Comparison of ENCODE assay signal across 12 cellular contexts in the genomic region with DNA sequence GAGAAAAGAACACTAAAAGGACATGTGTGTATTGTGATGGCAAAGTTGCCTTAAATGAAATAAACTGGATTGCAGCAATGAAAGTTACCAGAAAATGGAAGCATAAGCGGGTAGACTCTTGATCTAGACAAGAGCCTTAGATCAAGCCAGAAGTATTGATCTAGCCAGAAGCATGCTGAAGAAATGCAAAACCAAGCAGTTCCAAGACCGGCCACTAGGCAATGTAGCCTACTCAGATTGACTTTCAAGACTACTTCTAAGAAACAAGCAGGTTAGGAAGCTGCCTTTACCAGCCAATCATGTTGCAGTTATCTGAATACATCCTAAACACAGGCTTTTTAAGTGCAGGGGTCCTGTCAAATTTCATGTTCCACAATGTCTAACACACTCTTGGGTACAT. TPM values are rescaled to one million over a fixed set of nuclear protein-coding genes. Genes with fewer than 3 reads are reported as not detected.
A peak's percentile ranks its signal among the peaks of the same experiment; 100 is the strongest.
DNase-seq lines count a peak whose midpoint lies in the region; ATAC-seq and TF ChIP-seq lines count a peak whose summit lies in the region.
"Had no signal": no experiment of that assay in that cellular context is flagged by ENCODE, and none has a peak within 500 bp of the region (broad histone marks: within the 10 kb centered on the region; RNA-seq: fewer than 3 reads in every experiment).

No MANE protein-coding gene starts in this region.

- DNase-seq in GM10266 (ENCODE audit: extremely low spot score) (no peak), Karpas-422 (peak; percentile 44), hepatocyte (ENCODE audit: low spot score) (peak; percentile 7), T-helper 17 cell (no peak), ovary (no peak), UCSD-AML1 (lab: John Stamatoyannopoulos, UW; ENCODE audit: unreplicated experiment) (no peak)
- DNase-seq: activated CD4-positive, alpha-beta T cell treated with anti-CD3 and anti-CD28 coated beads for 1 hour; body of pancreas; NCI-H510A treated with DMSO at 0.1 percent for 48 hours; transverse colon had no signal

- H3K27me3 ChIP-seq in Karpas-422 (ENCODE audit: low read length) (no peaks in the 10 kb centered on the region), hepatocyte (no peaks in the 10 kb centered on the region), ovary (no peaks in the 10 kb centered on the region)
- H3K27me3 ChIP-seq: body of pancreas, transverse colon had no signal

- 87% methylated on average over 2 of the region's 2 CpGs for WGBS in hepatocyte (ENCODE audit: low lambda C conversion rate, missing lambda C conversion rate)
- 77 to 88% (median 83%) methylated on average over 2 of the region's 2 CpGs for WGBS in ovary, 3 donors

- intact Hi-C loops in ovary (cut with DNase I), result no loop called here

- H3K79me2 ChIP-seq in Karpas-422 (ENCODE audit: low read length) (no peaks in the 10 kb centered on the region), hepatocyte (no peaks in the 10 kb centered on the region)

- no peak overlapping the region for H3K9ac ChIP-seq in Karpas-422 (ENCODE audit: low read length)

- H3K4me3 Mint-ChIP-seq in T-helper 17 cell, result no peak overlapping the region

- no peaks in the 10 kb centered on the region for H3K4me1 Mint-ChIP-seq in T-helper 17 cell

- H3K27ac ChIP-seq in Karpas-422 (ENCODE audit: low read length) (no peak overlapping the region), hepatocyte (no peak overlapping the region), ovary (no peak overlapping the region)
- H3K27ac ChIP-seq: body of pancreas, transverse colon had no signal

- H3K36me3 Mint-ChIP-seq in T-helper 17 cell (ENCODE audit: low read depth), result no peaks in the 10 kb centered on the region

- no peaks in the 10 kb centered on the region for H3K9me3 ChIP-seq in Karpas-422 (ENCODE audit: low read length)
- no peaks in the 10 kb centered on the region for H3K9me3 ChIP-seq in hepatocyte (ENCODE audit: low read depth)
- H3K9me3 ChIP-seq in T-helper 17 cell (ENCODE audit: control insufficient read depth, low read length, poor library complexity, severe bottlenecking), result no peaks in the 10 kb centered on the region
- H3K9me3 ChIP-seq in ovary, result no peaks in the 10 kb centered on the region
- H3K9me3 ChIP-seq: body of pancreas, transverse colon had no signal

- H2AFZ ChIP-seq in Karpas-422 (ENCODE audit: low read length) (no peak overlapping the region), hepatocyte (no peak overlapping the region)

- H3K9me2 ChIP-seq in Karpas-422 (replicated peaks; ENCODE audit: insufficient read depth, low read length) (no peaks in the 10 kb centered on the region), hepatocyte (replicated peaks; ENCODE audit: insufficient read depth) (no peaks in the 10 kb centered on the region)

- no peak overlapping the region for H3K27ac Mint-ChIP-seq in T-helper 17 cell

- TF ChIP-seq CTCF in GM10266 (IDR thresholded peaks at IDR 0.05; ENCODE audit: control insufficient read depth, insufficient read depth, low read depth, missing control alignments) (peak; percentile 8), hepatocyte (IDR thresholded peaks at IDR 0.05; ENCODE audit: poor library complexity) (no peak), ovary (IDR thresholded peaks at IDR 0.05) (no peak)

- ATAC-seq in GM21515 (IDR thresholded peaks at IDR 0.05; ENCODE audit: unreplicated experiment) (peak; percentile 63), T-helper 17 cell (no peak), HG02840 (IDR thresholded peaks at IDR 0.05; ENCODE audit: low FRiP score, unreplicated experiment) (no peak)
- ATAC-seq: body of pancreas had no signal

- TF ChIP-seq POLR2A in ovary (IDR thresholded peaks at IDR 0.05), result no peak

- H3K4me3 ChIP-seq in Karpas-422 (ENCODE audit: low read length), result no peak overlapping the region
- H3K4me3 ChIP-seq in hepatocyte, result no peak overlapping the region
- H3K4me3 ChIP-seq in ovary, result no peak overlapping the region
- H3K4me3 ChIP-seq: body of pancreas, transverse colon had no signal

- no peaks in the 10 kb centered on the region for H4K20me1 ChIP-seq in Karpas-422 (ENCODE audit: insufficient read depth, low read depth, low read length)
- no peaks in the 10 kb centered on the region for H4K20me1 ChIP-seq in hepatocyte (ENCODE audit: insufficient read depth, poor library complexity, severe bottlenecking)

- H3K4me2 ChIP-seq in Karpas-422 (ENCODE audit: low read depth, low read length, poor library complexity, severe bottlenecking), result no peak overlapping the region
- H3K4me2 ChIP-seq in hepatocyte, result no peak overlapping the region

- H3K36me3 ChIP-seq in Karpas-422 (ENCODE audit: insufficient read depth, low read length) (no peaks in the 10 kb centered on the region), hepatocyte (replicated peaks; ENCODE audit: insufficient read depth, low read depth) (no peaks in the 10 kb centered on the region), ovary (no peaks in the 10 kb centered on the region)
- H3K36me3 ChIP-seq: transverse colon had no signal

- TF ChIP-seq EP300 in ovary (IDR thresholded peaks at IDR 0.05), result no peak

- no peaks in the 10 kb centered on the region for H3K27me3 Mint-ChIP-seq in T-helper 17 cell

- H3K4me1 ChIP-seq in Karpas-422 (ENCODE audit: low read length) (no peaks in the 10 kb centered on the region), hepatocyte (ENCODE audit: insufficient read depth) (no peaks in the 10 kb centered on the region), ovary (ENCODE audit: insufficient read depth) (no peaks in the 10 kb centered on the region)
- H3K4me1 ChIP-seq: body of pancreas, transverse colon had no signal

RNA-seq across cellular contexts. Expression of a gene that starts 54.6 kb away (rescaled TPM):
- not detected in 2 replicates for total RNA-seq in Karpas-422 (2014; rRNA removed; shearing (Covaris generic); ENCODE audit: low replicate concordance)
- total RNA-seq in hepatocyte (1.1 and 1.6 TPM in 2 replicates), T-helper 17 cell (not detected), ovary (1 to 10 TPM in 1 of 7 donors, under 1 TPM in 2, not detected in 4; 0.15 to 1.6 (median 0.66) TPM)
- polyA plus RNA-seq in hepatocyte (0.38 and 0.47 TPM in 2 replicates), ovary (under 1 TPM; 0.06 to 0.60 TPM)
- total RNA-seq: transverse colon had no signal

Comparison
In these comparisons a context has a peak if more than half of its experiments do, and no peak if none do; other contexts are left out.
1. DNase-seq: peak in Karpas-422 (single experiment) and hepatocyte (single experiment); none in GM10266 (single experiment), T-helper 17 cell (0 of 3), ovary (0 of 5) and UCSD-AML1 (single experiment).